28 cellular contexts compared by ENCODE assay signal in the genomic region with DNA sequence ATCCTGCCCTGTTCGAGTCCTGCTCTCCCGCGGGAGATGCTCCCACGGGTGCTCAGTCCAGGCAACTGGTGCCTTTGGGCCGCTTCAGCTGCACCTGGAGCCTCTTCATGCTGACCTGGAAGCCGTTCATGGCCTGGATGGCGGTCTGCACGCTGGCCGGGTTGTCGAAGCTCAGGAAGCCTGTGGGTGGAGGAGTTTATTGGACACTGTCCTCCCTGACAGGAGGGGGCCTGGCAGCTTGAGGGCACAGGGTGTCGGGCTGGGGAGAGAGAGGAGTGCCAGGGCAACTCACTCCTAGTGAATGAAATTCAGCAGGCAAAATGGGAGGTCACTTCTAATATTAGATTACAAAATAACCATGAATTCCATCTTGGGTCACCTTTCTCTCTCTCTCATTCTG.
"Had no signal": no experiment of that assay in that cellular context is flagged by ENCODE, and none has a peak within 500 bp of the region (broad histone marks: within the 10 kb centered on the region; RNA-seq: fewer than 3 reads in every experiment).

No MANE protein-coding gene starts in this region.

- H3K27ac Mint-ChIP-seq: immature natural killer cell; memory B cell; naive thymus-derived CD4-positive, alpha-beta T cell; natural killer cell treated with Interleukin-12 subunit alpha and Interleukin-12 subunit beta and Interleukin-15 and Interleukin-18, amount 100 ng/mL, for 72 hours; stimulated activated memory B cell treated with anti-CD40 and anti-IgM and Interleukin-4, amounts not matched to agents 10 μg/mL and 1 μg/mL and 100 μg/mL, for 72 hours; stimulated activated naive CD8-positive, alpha-beta T cell treated with anti-CD3 and anti-CD28 coated beads, Interleukin-15, amount 100 ng/mL, for 72 hours had no signal

- H3K36me3 Mint-ChIP-seq: immature natural killer cell; memory B cell; naive thymus-derived CD4-positive, alpha-beta T cell; natural killer cell treated with Interleukin-12 subunit alpha and Interleukin-12 subunit beta and Interleukin-15 and Interleukin-18, amount 100 ng/mL, for 72 hours; stimulated activated memory B cell treated with anti-CD40 and anti-IgM and Interleukin-4, amounts not matched to agents 10 μg/mL and 1 μg/mL and 100 μg/mL, for 72 hours had no signal

- ATAC-seq: lower lobe of right lung; mucosa of descending colon; naive thymus-derived CD4-positive, alpha-beta T cell; natural killer cell treated with Interleukin-12 subunit alpha and Interleukin-12 subunit beta and Interleukin-15 and Interleukin-18, amount 100 ng/mL, for 72 hours; pancreas; right lobe of liver; stimulated activated memory B cell treated with anti-CD40 and anti-IgM and Interleukin-4, amounts not matched to agents 10 μg/mL and 1 μg/mL and 100 μg/mL, for 72 hours; stimulated activated naive CD8-positive, alpha-beta T cell treated with anti-CD3 and anti-CD28 coated beads, Interleukin-15, amount 100 ng/mL, for 72 hours had no signal

- H3K4me3 Mint-ChIP-seq: immature natural killer cell; memory B cell; naive thymus-derived CD4-positive, alpha-beta T cell; natural killer cell treated with Interleukin-12 subunit alpha and Interleukin-12 subunit beta and Interleukin-15 and Interleukin-18, amount 100 ng/mL, for 72 hours; stimulated activated memory B cell treated with anti-CD40 and anti-IgM and Interleukin-4, amounts not matched to agents 10 μg/mL and 1 μg/mL and 100 μg/mL, for 72 hours; stimulated activated naive CD8-positive, alpha-beta T cell treated with anti-CD3 and anti-CD28 coated beads, Interleukin-15, amount 100 ng/mL, for 72 hours had no signal

- H3K9me3 Mint-ChIP-seq: immature natural killer cell; natural killer cell treated with Interleukin-12 subunit alpha and Interleukin-12 subunit beta and Interleukin-15 and Interleukin-18, amount 100 ng/mL, for 72 hours had no signal

- DNase-seq: hypothalamus; immature natural killer cell; kidney; lower lobe of right lung; midbrain; naive thymus-derived CD4-positive, alpha-beta T cell; nucleus accumbens; posterior cingulate gyrus; retina; right lobe of liver; stimulated activated CD4-positive, alpha-beta T cell treated with anti-CD3 and anti-CD28 coated beads, Interleukin-1b, Interleukin-23, amount 100 ng/mL, for 48 hours; stimulated activated CD4-positive, alpha-beta T cell treated with anti-CD3 and anti-CD28 coated beads, Interleukin-2, amount 100 ng/mL, for 48 hours; stimulated activated CD4-positive, alpha-beta T cell treated with anti-CD3 and anti-CD28 coated beads, Interleukin-4, amount 100 ng/mL, for 4 hours; stimulated activated CD8-positive, alpha-beta memory T cell treated with anti-CD3 and anti-CD28 coated beads, Interleukin-4, amount 100 ng/mL, for 48 hours; stimulated activated naive CD4-positive, alpha-beta T cell treated with Interleukin-2 at 50 U/mL for 16 hours; stimulated activated naive CD8-positive, alpha-beta T cell treated with anti-CD3 and anti-CD28 coated beads, Interleukin-15, amount 100 ng/mL, for 72 hours; testis; thyroid gland had no signal

- H3K4me3 ChIP-seq: lower lobe of right lung, mucosa of descending colon, pancreas, prostate gland, right lobe of liver, smooth muscle cell, testis, thyroid gland, transverse colon, upper lobe of left lung, vagina had no signal

- H3K4me1 Mint-ChIP-seq: immature natural killer cell; memory B cell; naive thymus-derived CD4-positive, alpha-beta T cell; stimulated activated memory B cell treated with anti-CD40 and anti-IgM and Interleukin-4, amounts not matched to agents 10 μg/mL and 1 μg/mL and 100 μg/mL, for 72 hours; stimulated activated naive CD8-positive, alpha-beta T cell treated with anti-CD3 and anti-CD28 coated beads, Interleukin-15, amount 100 ng/mL, for 72 hours had no signal

- H3K9me3 ChIP-seq: lower lobe of right lung, mucosa of descending colon, pancreas, prostate gland, right lobe of liver, testis, thyroid gland, transverse colon, upper lobe of left lung, vagina had no signal

- H3K27me3 ChIP-seq: pancreas, right lobe of liver, testis, thyroid gland, transverse colon, upper lobe of left lung, vagina had no signal

- H3K4me1 ChIP-seq: lower lobe of right lung, pancreas, prostate gland, right lobe of liver, testis, thyroid gland, transverse colon, upper lobe of left lung, vagina had no signal

- H3K36me3 ChIP-seq: lower lobe of right lung, pancreas, prostate gland, right lobe of liver, thyroid gland, transverse colon, upper lobe of left lung, vagina had no signal

- H3K27ac ChIP-seq: lower lobe of right lung, pancreas, prostate gland, right lobe of liver, testis, thyroid gland, transverse colon, upper lobe of left lung, vagina had no signal

- H3K4me2 ChIP-seq: smooth muscle cell had no signal
